10 cellular contexts compared by ENCODE assay signal in genomic region chrX:41596586-41596985, GRCh38.
DNase-seq lines count a peak whose midpoint lies in the region; ATAC-seq and TF ChIP-seq lines count a peak whose summit lies in the region.
"Had no signal": no experiment of that assay in that cellular context is flagged by ENCODE, and none has a peak within 500 bp of the region (broad histone marks: within the 10 kb centered on the region; RNA-seq: fewer than 3 reads in every experiment).

No MANE protein-coding gene starts in this region.

- in situ Hi-C loops in GM13977 (cut with MboI; ENCODE audit: low pct_unique_long_range_greater_than_20kb, low sequenced_read_pairs, unreplicated experiment): no loop called here

- ATAC-seq in GM18498 (IDR thresholded peaks at IDR 0.05; ENCODE audit: unreplicated experiment) (peak; percentile 96), GM21367 (IDR thresholded peaks at IDR 0.05; ENCODE audit: unreplicated experiment) (peak; percentile 91), HG03139 (IDR thresholded peaks at IDR 0.05; ENCODE audit: unreplicated experiment) (peak; percentile 84)

- no peak for TF ChIP-seq CTCF in GM13977 (IDR thresholded peaks at IDR 0.05; ENCODE audit: extremely low read depth, insufficient read depth, missing control alignments)

- peak; percentile 0 for DNase-seq in dermis blood vessel endothelial cell
- no peak for DNase-seq in GM13977 (ENCODE audit: low spot score)
- DNase-seq in medulla oblongata (ENCODE audit: extremely low spot score): no peak
- DNase-seq in stimulated activated CD4-positive, alpha-beta T cell treated with anti-CD3 and anti-CD28 coated beads, Interleukin-4, amount 100 ng/mL, for 24 hours: no peak
- DNase-seq in HT-29 (ENCODE audit: low spot score): no peak
- DNase-seq: DND-41, Kasumi-1 had no signal
